ENCODE assay signal across 13 cellular contexts in the genomic region with DNA sequence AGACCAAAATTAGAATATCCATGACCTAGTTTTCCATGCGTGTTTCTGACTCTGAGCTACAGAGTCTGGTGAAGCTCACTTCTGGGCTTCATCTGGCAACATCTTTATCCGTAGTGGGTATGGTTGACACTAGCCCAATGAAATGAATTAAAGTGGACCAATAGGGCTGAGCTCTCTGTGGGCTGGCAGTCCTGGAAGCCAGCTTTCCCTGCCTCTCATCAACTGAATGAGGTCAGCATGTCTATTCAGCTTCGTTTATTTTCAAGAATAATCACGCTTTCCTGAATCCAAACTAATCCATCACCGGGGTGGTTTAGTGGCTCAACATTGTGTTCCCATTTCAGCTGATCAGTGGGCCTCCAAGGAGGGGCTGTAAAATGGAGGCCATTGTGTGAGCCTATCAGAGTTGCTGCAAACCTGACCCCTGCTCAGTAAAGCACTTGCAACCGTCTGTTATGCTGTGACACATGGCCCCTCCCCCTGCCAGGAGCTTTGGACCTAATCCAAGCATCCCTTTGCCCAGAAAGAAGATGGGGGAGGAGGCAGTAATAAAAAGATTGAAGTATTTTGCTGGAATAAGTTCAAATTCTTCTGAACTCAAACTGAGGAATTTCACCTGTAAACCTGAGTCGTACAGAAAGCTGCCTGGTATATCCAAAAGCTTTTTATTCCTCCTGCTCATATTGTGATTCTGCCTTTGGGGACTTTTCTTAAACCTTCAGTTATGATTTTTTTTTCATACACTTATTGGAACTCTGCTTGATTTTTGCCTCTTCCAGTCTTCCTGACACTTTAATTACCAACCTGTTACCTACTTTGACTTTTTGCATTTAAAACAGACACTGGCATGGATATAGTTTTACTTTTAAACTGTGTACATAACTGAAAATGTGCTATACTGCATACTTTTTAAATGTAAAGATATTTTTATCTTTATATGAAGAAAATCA. TPM values are rescaled to one million over a fixed set of nuclear protein-coding genes. Genes with fewer than 3 reads are reported as not detected.
A peak's percentile ranks its signal among the peaks of the same experiment; 100 is the strongest.
DNase-seq lines count a peak whose midpoint lies in the region; ATAC-seq and TF ChIP-seq lines count a peak whose summit lies in the region.
"Had no signal": no experiment of that assay in that cellular context is flagged by ENCODE, and none has a peak within 500 bp of the region (broad histone marks: within the 10 kb centered on the region; RNA-seq: fewer than 3 reads in every experiment).

No MANE protein-coding gene starts in this region.

- H3K4me1 ChIP-seq in HCT116 (ENCODE audit: control insufficient read depth in 1 of 2, insufficient read depth in 2 of 2, low read length in 2 of 2) (no peaks in the 10 kb centered on the region), esophagus muscularis mucosa (peaks cover 42 to 49% (median 47%) of the 10 kb centered on the region in 4 donors), rectal smooth muscle tissue (ENCODE audit: control insufficient read depth, insufficient read depth, low read length) (peaks cover 17% of the 10 kb centered on the region), mesendoderm (ENCODE audit: control insufficient read depth, low read depth, low read length) (peaks cover 3% of the 10 kb centered on the region)
- H3K4me1 ChIP-seq: breast epithelium had no signal

- WGBS in esophagus muscularis mucosa = 37% methylated on average over 7 of the region's 7 CpGs
- no CpG with 5 or more reads among the region's 7 CpGs for WGBS in mesendoderm (ENCODE audit: extremely low coverage, insufficient coverage, low lambda C conversion rate)

- H3K9me2 ChIP-seq in HCT116 (ENCODE audit: insufficient read depth) = no peaks in the 10 kb centered on the region

- H3K27ac ChIP-seq in HCT116 (ENCODE audit: low read depth, low read length) (no peak overlapping the region), esophagus muscularis mucosa (replicated peaks in 1 of 4) (peak overlapping the region; percentile 50 to 69 (median 60)), rectal smooth muscle tissue (ENCODE audit: low read depth, low read length) (peak overlapping the region; percentile 80), mesendoderm (ENCODE audit: low read depth, low read length) (no peak overlapping the region)

- no peaks in the 10 kb centered on the region for H3K27me3 ChIP-seq in HCT116 (ENCODE audit: insufficient read depth, low read length)
- no peaks in the 10 kb centered on the region for H3K27me3 ChIP-seq in esophagus muscularis mucosa
- H3K27me3 ChIP-seq in rectal smooth muscle tissue (ENCODE audit: control insufficient read depth, insufficient read depth, low read length) = no peaks in the 10 kb centered on the region
- H3K27me3 ChIP-seq in mesendoderm (ENCODE audit: insufficient read depth, low read length, poor library complexity) = no peaks in the 10 kb centered on the region
- H3K27me3 ChIP-seq: breast epithelium had no signal

- H4K20me1 ChIP-seq in HCT116 (ENCODE audit: insufficient read depth) = peaks cover 8% of the 10 kb centered on the region; the same call in 1 of the 2 replicates

- no peak overlapping the region for H3K4me3 ChIP-seq in HCT116 (replicated peaks in 1 of 2; ENCODE audit: low read depth in 1 of 2, low read length in 2 of 2)
- no peak overlapping the region for H3K4me3 ChIP-seq in esophagus muscularis mucosa
- H3K4me3 ChIP-seq in rectal smooth muscle tissue (ENCODE audit: low read length) = no peak overlapping the region
- H3K4me3 ChIP-seq in mesendoderm (ENCODE audit: low read length) = no peak overlapping the region
- H3K4me3 ChIP-seq: breast epithelium had no signal

- TF ChIP-seq CTCF in HCT116 (IDR thresholded peaks at IDR 0.05 in 2 of 3, conservative IDR thresholded peaks at IDR 0.05 in 1 of 3; ENCODE audit: borderline replicate concordance in 1 of 3, insufficient read depth in 1 of 3, low read depth in 2 of 3, low read length in 2 of 3) (no peak), esophagus muscularis mucosa (IDR thresholded peaks at IDR 0.05) (no peak)

- peaks cover 8 to 44% of the 10 kb centered on the region in 2 experiments; a peak in 3 of 4 replicates for H3K36me3 ChIP-seq in HCT116 (ENCODE audit: control insufficient read depth in 1 of 2, insufficient read depth in 2 of 2, low read length in 2 of 2)
- peaks cover 0 to 33% (median 20%) of the 10 kb centered on the region in 4 donors for H3K36me3 ChIP-seq in esophagus muscularis mucosa
- H3K36me3 ChIP-seq in rectal smooth muscle tissue (ENCODE audit: control insufficient read depth, insufficient read depth, low read length) = peaks cover 3% of the 10 kb centered on the region
- H3K36me3 ChIP-seq in mesendoderm (ENCODE audit: control insufficient read depth, insufficient read depth, low read length) = no peaks in the 10 kb centered on the region
- H3K36me3 ChIP-seq: breast epithelium had no signal

- no peak overlapping the region for H3K56ac ChIP-seq in mesendoderm (ENCODE audit: low read length)

- POLR2A ChIA-PET in HCT116 (lab: Charles Lee) = no interaction called here

- RAD21 ChIA-PET in HCT116 (lab: Charles Lee; ENCODE audit: low non-redundant PET in 1 of 2, low total read pairs in 2 of 2, uncharacterized antibody in 2 of 2, unreplicated experiment in 2 of 2) = no interaction called here

- no peak overlapping the region for H3K4me2 ChIP-seq in HCT116 (ENCODE audit: low read length)
- H3K4me2 ChIP-seq in mesendoderm (ENCODE audit: low read length) = no peak overlapping the region

- CTCF ChIA-PET in HCT116 (lab: Charles Lee) = no interaction called here

- H3K79me2 ChIP-seq in HCT116 (ENCODE audit: insufficient read depth, low read length) (peaks cover 32% of the 10 kb centered on the region), mesendoderm (ENCODE audit: control insufficient read depth, insufficient read depth, low read length) (no peaks in the 10 kb centered on the region)

- no peak overlapping the region for H3K4ac ChIP-seq in mesendoderm (ENCODE audit: low read depth, low read length)

- H3K79me1 ChIP-seq in mesendoderm (ENCODE audit: low read length) = no peaks in the 10 kb centered on the region

- H4K5ac ChIP-seq in mesendoderm (ENCODE audit: low read length) = no peak overlapping the region

- no peak overlapping the region for H3K9ac ChIP-seq in HCT116 (ENCODE audit: low read length)
- no peak overlapping the region for H3K9ac ChIP-seq in rectal smooth muscle tissue (ENCODE audit: low read length)
- no peak overlapping the region for H3K9ac ChIP-seq in mesendoderm (ENCODE audit: low read length)

- DNase-seq in HCT116 (ENCODE audit: low read depth, low spot score) (no peak), NCI-H69 (lab: John Stamatoyannopoulos, UW) (peak; percentile 70), esophagus muscularis mucosa (ENCODE audit: extremely low spot score) (no peak), mesendoderm (no peak), COLO829 (ENCODE audit: low spot score) (no peak)
- DNase-seq in activated naive CD4-positive, alpha-beta T cell treated with Interleukin-2 at 50 U/mL for 16 hours = no peak
- DNase-seq: activated effector memory CD4-positive, alpha-beta T cell treated with Interleukin-2 at 50 U/mL for 16 hours; CD4-positive, alpha-beta T cell; posterior cingulate gyrus; stimulated activated CD4-positive, alpha-beta T cell treated with anti-CD3 and anti-CD28 coated beads, Interleukin-4, amount 100 ng/mL, for 4 hours had no signal

- BruUV-seq in HCT116 (replicated peaks; lab: Mats Ljungman, UMichigan) = TSS peak; percentile 50

- no peak overlapping the region for H3K23ac ChIP-seq in mesendoderm (ENCODE audit: low read length)

- no peak overlapping the region for H2BK15ac ChIP-seq in mesendoderm (replicated peaks; ENCODE audit: low read depth)

- no peak overlapping the region for H2BK5ac ChIP-seq in mesendoderm (ENCODE audit: low read length)

- H2AFZ ChIP-seq in HCT116 (ENCODE audit: low read depth, low read length, poor library complexity, severe bottlenecking) = no peak overlapping the region

- H3K9me3 ChIP-seq in HCT116 (ENCODE audit: control insufficient read depth in 1 of 2, insufficient read depth in 1 of 2, low read depth in 1 of 2, low read length in 2 of 2) = no peaks in the 10 kb centered on the region
- no peaks in the 10 kb centered on the region for H3K9me3 ChIP-seq in esophagus muscularis mucosa
- H3K9me3 ChIP-seq: breast epithelium had no signal

- H4K8ac ChIP-seq in mesendoderm (ENCODE audit: low read depth, low read length) = no peak overlapping the region

- intact Hi-C loops in HCT116 (cut with micrococcal nuclease) (no loop called here), esophagus muscularis mucosa (cut with DNase I) (no loop called here)

- H2BK120ac ChIP-seq in mesendoderm (ENCODE audit: low read depth, low read length) = no peak overlapping the region

- TF ChIP-seq RAD21 in HCT116 (IDR thresholded peaks at IDR 0.05; ENCODE audit: low read depth) = no peak

- TF ChIP-seq POLR2A in HCT116 (IDR thresholded peaks at IDR 0.05; ENCODE audit: borderline replicate concordance, extremely low read depth, insufficient read depth, insufficient read length) (no peak), esophagus muscularis mucosa (IDR thresholded peaks at IDR 0.05; ENCODE audit: low read depth) (no peak)

- no peak for TF ChIP-seq EP300 in esophagus muscularis mucosa (IDR thresholded peaks at IDR 0.05)

- 0 out of 2 replicates have a peak, but pooled peaks have one; percentile 21 for ATAC-seq in HCT116
- no peak for ATAC-seq in HG03439 (IDR thresholded peaks at IDR 0.05; ENCODE audit: unreplicated experiment)

- H2AK5ac ChIP-seq in mesendoderm (ENCODE audit: low read length) = no peak overlapping the region

- no peak overlapping the region for H3K18ac ChIP-seq in mesendoderm (ENCODE audit: low read length)

TF ChIP-seq in HCT116, 20 proteins besides CTCF, POLR2A, EP300 and RAD21 (continues in another document):
- TF ChIP-seq SP1 (IDR thresholded peaks at IDR 0.05; ENCODE audit: low read depth) = no peak
- no peak for TF ChIP-seq EGR1 (IDR thresholded peaks at IDR 0.05; ENCODE audit: low read depth)
- TF ChIP-seq, protein P1, sequence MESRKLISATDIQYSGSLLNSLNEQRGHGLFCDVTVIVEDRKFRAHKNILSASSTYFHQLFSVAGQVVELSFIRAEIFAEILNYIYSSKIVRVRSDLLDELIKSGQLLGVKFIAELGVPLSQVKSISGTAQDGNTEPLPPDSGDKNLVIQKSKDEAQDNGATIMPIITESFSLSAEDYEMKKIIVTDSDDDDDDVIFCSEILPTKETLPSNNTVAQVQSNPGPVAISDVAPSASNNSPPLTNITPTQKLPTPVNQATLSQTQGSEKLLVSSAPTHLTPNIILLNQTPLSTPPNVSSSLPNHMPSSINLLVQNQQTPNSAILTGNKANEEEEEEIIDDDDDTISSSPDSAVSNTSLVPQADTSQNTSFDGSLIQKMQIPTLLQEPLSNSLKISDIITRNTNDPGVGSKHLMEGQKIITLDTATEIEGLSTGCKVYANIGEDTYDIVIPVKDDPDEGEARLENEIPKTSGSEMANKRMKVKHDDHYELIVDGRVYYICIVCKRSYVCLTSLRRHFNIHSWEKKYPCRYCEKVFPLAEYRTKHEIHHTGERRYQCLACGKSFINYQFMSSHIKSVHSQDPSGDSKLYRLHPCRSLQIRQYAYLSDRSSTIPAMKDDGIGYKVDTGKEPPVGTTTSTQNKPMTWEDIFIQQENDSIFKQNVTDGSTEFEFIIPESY (IDR thresholded peaks at IDR 0.05; ENCODE audit: extremely low read depth, insufficient replicate concordance, low read length) = no peak
- TF ChIP-seq CBX3 (IDR thresholded peaks at IDR 0.05; ENCODE audit: low read depth) = no peak

RNA-seq across cellular contexts. Expression of a gene that starts 35.5 kb away (rescaled TPM):
- 298 TPM for total RNA-seq in HCT116 (2021; ENCODE audit: unreplicated experiment)
- polyA plus RNA-seq in HCT116 (2012) = 358 and 529 TPM in 2 replicates
- 100 to 1,000 TPM; 434 to 638 (median 591) TPM for total RNA-seq in esophagus muscularis mucosa
- 114 TPM for polyA plus RNA-seq in mesendoderm (2013, experiment 1 of 2)
- 115 TPM for polyA plus RNA-seq in mesendoderm (2013, experiment 2 of 2)
- total RNA-seq: CD4-positive, alpha-beta T cell had no signal

Comparison
In these comparisons a context has a peak if more than half of its experiments do, and no peak if none do; other contexts are left out.
1. H3K27ac ChIP-seq: peak in esophagus muscularis mucosa (4 of 4) and rectal smooth muscle tissue (single experiment); none in HCT116 (single experiment) and mesendoderm (single experiment).